In the genomic region with DNA sequence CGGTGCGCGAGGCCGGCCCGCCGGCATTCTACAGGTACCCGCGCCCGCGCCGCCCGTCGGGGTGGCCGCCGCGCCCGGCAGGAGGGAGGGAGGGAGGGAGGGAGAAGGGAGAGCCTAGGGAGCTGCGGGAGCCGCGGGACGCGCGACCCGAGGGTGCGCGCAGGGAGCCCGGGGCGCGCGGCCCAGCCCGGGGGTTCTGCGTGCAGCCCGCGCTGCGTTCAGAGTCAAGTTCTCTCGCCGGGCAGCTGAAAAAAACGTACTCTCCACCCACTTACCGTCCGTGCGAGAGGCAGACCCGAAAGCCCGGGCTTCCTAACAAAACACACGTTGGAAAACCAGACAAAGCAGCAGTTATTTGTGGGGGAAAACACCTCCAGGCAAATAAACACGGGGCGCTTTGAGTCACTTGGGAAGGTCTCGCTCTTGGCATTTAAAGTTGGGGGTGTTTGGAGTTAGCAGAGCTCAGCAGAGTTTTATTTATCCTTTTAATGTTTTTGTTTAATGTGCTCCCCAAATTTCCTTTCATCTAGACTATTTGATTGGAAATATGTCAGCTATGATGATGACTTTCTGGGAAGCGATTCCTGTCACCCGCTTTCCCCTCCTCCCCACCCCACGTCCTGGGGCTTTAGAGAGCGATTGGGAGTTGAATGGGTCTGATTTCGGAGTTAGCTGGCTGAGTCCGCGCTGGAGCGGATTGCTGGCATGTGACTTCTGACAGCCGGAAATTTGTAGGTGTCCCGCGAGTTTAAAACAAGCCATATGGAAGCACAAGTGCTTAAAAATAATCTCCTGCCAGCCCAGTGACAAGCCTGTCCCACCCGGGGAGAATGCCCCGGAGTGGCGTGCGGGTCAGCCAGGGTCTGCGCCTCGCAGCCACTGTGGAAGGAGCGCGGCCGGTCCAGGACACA, we compare ENCODE assay signal across 9 cellular contexts. TPM values are rescaled to one million over a fixed set of nuclear protein-coding genes. Genes with fewer than 3 reads are reported as not detected.
DNase-seq lines count a peak whose midpoint lies in the region; ATAC-seq lines count a peak whose summit lies in the region.
"Had no signal": no experiment of that assay in that cellular context is flagged by ENCODE, and none has a peak within 500 bp of the region (broad histone marks: within the 10 kb centered on the region; RNA-seq: fewer than 3 reads in every experiment).

No MANE protein-coding gene starts in this region.

- DNase-seq in effector memory CD8-positive, alpha-beta T cell = no peak
- no peak for DNase-seq in naive thymus-derived CD4-positive, alpha-beta T cell
- no peak for DNase-seq in dermis blood vessel endothelial cell
- DNase-seq in NCI-H187 treated with DMSO at 0.1 percent for 48 hours (lab: John Stamatoyannopoulos, UW) = no peak

- CTCF ChIA-PET in naive thymus-derived CD4-positive, alpha-beta T cell (lab: Charles Lee) = no interaction called here

- no peaks in the 10 kb centered on the region for H3K79me2 ChIP-seq in ACC112 (ENCODE audit: control insufficient read depth, insufficient read depth, low read length, unreplicated experiment)

- ATAC-seq in HG02885 (IDR thresholded peaks at IDR 0.05; ENCODE audit: poor library complexity, unreplicated experiment) (peak; percentile 20), GM19467 (IDR thresholded peaks at IDR 0.05; ENCODE audit: unreplicated experiment) (no peak), GM21737 (IDR thresholded peaks at IDR 0.05; ENCODE audit: unreplicated experiment) (no peak)
- ATAC-seq in effector memory CD8-positive, alpha-beta T cell (replicated peaks) = no peak
- peak; percentile 14 for ATAC-seq in naive thymus-derived CD4-positive, alpha-beta T cell

- H3K4me3 Mint-ChIP-seq in effector memory CD8-positive, alpha-beta T cell = peak overlapping the region; percentile 65 to 73
- peak overlapping the region in 9 of 10 donors; percentile 55 to 80 (median 67) for H3K4me3 Mint-ChIP-seq in naive thymus-derived CD4-positive, alpha-beta T cell

- no peaks in the 10 kb centered on the region for H3K36me3 Mint-ChIP-seq in effector memory CD8-positive, alpha-beta T cell (ENCODE audit: insufficient read depth)
- H3K36me3 Mint-ChIP-seq in naive thymus-derived CD4-positive, alpha-beta T cell = peaks cover 0 to 12% (median 6%) of the 10 kb centered on the region in 5 donors

- H3K27me3 ChIP-seq in ACC112 (ENCODE audit: insufficient read depth, low read length) = peaks cover 20% of the 10 kb centered on the region
- H3K27me3 ChIP-seq in naive thymus-derived CD4-positive, alpha-beta T cell (ENCODE audit: control insufficient read depth in 2 of 2, insufficient read depth in 2 of 2, low read length in 2 of 2) = peaks cover 0 to 7% of the 10 kb centered on the region in 2 donors

- peak overlapping the region; percentile 59; the same call in 1 of the 2 replicates for H3K4me3 ChIP-seq in ACC112 (ENCODE audit: low read depth, low read length)
- no peak overlapping the region for H3K4me3 ChIP-seq in naive thymus-derived CD4-positive, alpha-beta T cell (ENCODE audit: low read length)

- no peak overlapping the region for H3K27ac Mint-ChIP-seq in effector memory CD8-positive, alpha-beta T cell
- no peak overlapping the region for H3K27ac Mint-ChIP-seq in naive thymus-derived CD4-positive, alpha-beta T cell
- H3K27ac Mint-ChIP-seq: activated naive CD4-positive, alpha-beta T cell treated with anti-CD3 and anti-CD28 coated beads, Interleukin-2, amount 50 U/mL, for 72 hours had no signal

- H3K27me3 Mint-ChIP-seq in effector memory CD8-positive, alpha-beta T cell = peaks cover 66 to 67% of the 10 kb centered on the region in 2 donors
- peaks cover 41 to 74% (median 62%) of the 10 kb centered on the region in 5 donors for H3K27me3 Mint-ChIP-seq in naive thymus-derived CD4-positive, alpha-beta T cell

- intact Hi-C loops in naive thymus-derived CD4-positive, alpha-beta T cell (cut with micrococcal nuclease) = no loop called here

- H3K9me3 ChIP-seq in naive thymus-derived CD4-positive, alpha-beta T cell (ENCODE audit: control insufficient read depth in 2 of 3, low read length in 3 of 3) = no peaks in the 10 kb centered on the region

- no peaks in the 10 kb centered on the region for H3K9me3 Mint-ChIP-seq in effector memory CD8-positive, alpha-beta T cell
- H3K9me3 Mint-ChIP-seq in naive thymus-derived CD4-positive, alpha-beta T cell = peaks cover 0 to 3% (median 0%) of the 10 kb centered on the region in 11 donors
- H3K9me3 Mint-ChIP-seq: activated naive CD4-positive, alpha-beta T cell treated with anti-CD3 and anti-CD28 coated beads, Interleukin-2, amount 50 U/mL, for 72 hours had no signal

- H3K4me1 ChIP-seq in ACC112 (ENCODE audit: control insufficient read depth, insufficient read depth, low read length, unreplicated experiment) = peaks cover 10% of the 10 kb centered on the region
- H3K4me1 ChIP-seq in naive thymus-derived CD4-positive, alpha-beta T cell (ENCODE audit: control insufficient read depth in 2 of 2, insufficient read depth in 2 of 2, low read length in 2 of 2) = no peaks in the 10 kb centered on the region

- H3K36me3 ChIP-seq in ACC112 (ENCODE audit: insufficient read depth, low read length) = no peaks in the 10 kb centered on the region
- no peaks in the 10 kb centered on the region for H3K36me3 ChIP-seq in naive thymus-derived CD4-positive, alpha-beta T cell (ENCODE audit: control insufficient read depth in 2 of 3, insufficient read depth in 3 of 3, low read length in 3 of 3)

- POLR2A ChIA-PET in naive thymus-derived CD4-positive, alpha-beta T cell (lab: Charles Lee) = no interaction called here

- H2AFZ ChIP-seq in ACC112 (ENCODE audit: low read length, unreplicated experiment) = no peak overlapping the region

- no peak overlapping the region for H3K27ac ChIP-seq in ACC112 (ENCODE audit: low read depth, low read length)
- no peak overlapping the region for H3K27ac ChIP-seq in naive thymus-derived CD4-positive, alpha-beta T cell (ENCODE audit: low read depth, low read length)

- H3K4me1 Mint-ChIP-seq in effector memory CD8-positive, alpha-beta T cell (ENCODE audit: low read depth in 2 of 2) = peaks cover 10 to 11% of the 10 kb centered on the region in 2 donors
- H3K4me1 Mint-ChIP-seq in naive thymus-derived CD4-positive, alpha-beta T cell = peaks cover 9 to 19% (median 15%) of the 10 kb centered on the region in 7 donors

RNA-seq across cellular contexts. Expression of a gene that starts 1.1 kb away (rescaled TPM):
- 1 to 10 TPM; 2.4 to 5.2 (median 4.3) TPM for total RNA-seq in naive thymus-derived CD4-positive, alpha-beta T cell
- polyA plus RNA-seq in naive thymus-derived CD4-positive, alpha-beta T cell = 1 to 10 TPM in 1 of 2 donors, under 1 TPM in 1; 0.59 to 1.5 TPM
- total RNA-seq in dermis blood vessel endothelial cell = not detected in 2 replicates

Comparison
In these comparisons a context has a peak if more than half of its experiments do, and no peak if none do; other contexts are left out.
1. ATAC-seq: peak in HG02885 (single experiment) and naive thymus-derived CD4-positive, alpha-beta T cell (single experiment); none in effector memory CD8-positive, alpha-beta T cell (single experiment), GM19467 (single experiment) and GM21737 (single experiment).